Comparison of ENCODE assay signal across 15 cellular contexts in the genomic region with DNA sequence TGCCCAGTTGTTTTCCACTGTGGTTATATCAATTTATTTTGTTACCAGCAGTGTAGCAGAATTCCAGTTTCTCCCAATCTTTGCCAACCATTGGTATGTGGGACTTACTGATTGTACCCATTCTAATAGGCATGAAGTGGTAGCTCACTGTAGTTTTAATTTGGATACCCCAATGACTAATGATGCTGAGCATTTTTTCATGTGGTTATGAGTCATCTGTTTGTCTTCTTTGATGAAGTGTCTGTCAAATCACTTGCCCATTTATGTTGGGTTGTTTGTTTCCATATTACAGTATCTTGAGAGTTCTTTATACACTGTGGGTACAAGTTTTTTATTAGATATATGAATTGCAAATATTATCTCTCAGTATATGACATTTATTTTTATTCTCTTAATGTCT.
"Had no signal": no experiment of that assay in that cellular context is flagged by ENCODE, and none has a peak within 500 bp of the region (broad histone marks: within the 10 kb centered on the region; RNA-seq: fewer than 3 reads in every experiment).

No MANE protein-coding gene starts in this region.

- H3K4me3 ChIP-seq: breast epithelium, hepatocyte, ovary, suprapubic skin, upper lobe of left lung had no signal

- H3K27ac ChIP-seq: breast epithelium, hepatocyte, ovary, suprapubic skin, upper lobe of left lung had no signal

- H3K4me1 ChIP-seq: breast epithelium, suprapubic skin, upper lobe of left lung had no signal

- H3K36me3 ChIP-seq: breast epithelium, ovary, suprapubic skin, upper lobe of left lung had no signal

- ATAC-seq: stimulated activated naive CD8-positive, alpha-beta T cell treated with anti-CD3 and anti-CD28 coated beads, Interleukin-15, Interleukin-2, amounts not matched to agents 100 U/mL and 50 U/mL, for 24 hours had no signal

- DNase-seq: activated CD4-positive, alpha-beta T cell treated with anti-CD3 and anti-CD28 coated beads, Interleukin-2, amount 50 U/mL, for 48 hours; activated CD4-positive, CD25-positive, alpha-beta regulatory T cell treated with anti-CD3 and anti-CD28 coated beads, Interleukin-2, amount 50 U/mL, for 72 hours; activated gamma-delta T cell; activated naive CD8-positive, alpha-beta T cell treated with anti-CD3 and anti-CD28 coated beads for 36 hours; activated T-cell treated with anti-CD3 and anti-CD28 coated beads, Interleukin-2, amount 50 U/mL, for 48 hours; kidney; ovary; stimulated activated CD4-positive, alpha-beta T cell treated with anti-CD3 and anti-CD28 coated beads, Interleukin-4, amount 100 ng/mL, for 1 hour; stimulated activated CD8-positive, alpha-beta memory T cell treated with anti-CD3 and anti-CD28 coated beads, Interleukin-4, amount 100 ng/mL, for 48 hours; stimulated activated naive CD8-positive, alpha-beta T cell treated with anti-CD3 and anti-CD28 coated beads, Interleukin-15, Interleukin-2, amounts not matched to agents 100 U/mL and 50 U/mL, for 24 hours; T-helper 9 cell; upper lobe of left lung had no signal

- H3K27me3 ChIP-seq: hepatocyte, ovary, suprapubic skin, upper lobe of left lung had no signal

- H3K9me3 ChIP-seq: breast epithelium, ovary, suprapubic skin, upper lobe of left lung had no signal
